ENCODE assay signal across 1 cellular context in the genomic region with DNA sequence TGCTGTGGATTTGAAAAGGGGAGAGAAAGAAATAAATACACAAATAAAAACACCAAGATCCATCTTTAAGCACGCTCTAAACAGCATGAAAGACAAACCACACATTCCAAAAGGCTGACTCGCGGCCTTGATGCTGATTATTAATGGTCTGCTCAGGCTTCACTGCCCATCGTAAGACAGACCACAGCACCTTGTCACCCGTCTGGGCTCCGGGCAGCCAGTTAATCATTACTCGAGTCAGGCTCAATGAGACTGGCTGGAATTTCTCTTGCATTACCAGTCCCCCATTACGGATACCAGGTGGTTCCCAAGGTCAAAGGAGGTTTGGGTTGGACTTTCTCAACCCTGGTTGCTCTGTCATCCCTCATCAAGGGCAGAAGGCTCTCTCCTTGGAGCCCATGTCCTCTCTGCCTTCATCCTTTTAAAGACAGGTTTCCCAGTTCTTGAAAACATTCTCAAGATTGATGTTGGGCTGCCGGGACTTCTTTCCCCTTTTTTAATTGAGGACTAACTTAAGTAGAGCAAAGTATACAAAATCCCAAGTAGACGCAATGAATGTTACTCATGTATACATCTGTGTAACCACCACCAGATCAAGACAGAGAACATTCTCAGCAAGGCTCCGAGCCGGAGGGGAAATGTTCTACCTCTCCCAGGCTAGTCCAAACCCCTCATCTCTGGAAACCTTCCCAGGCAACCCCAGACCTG.
A peak's percentile ranks its signal among the peaks of the same experiment; 100 is the strongest.
TF ChIP-seq lines count a peak whose summit lies in the region.

No MANE protein-coding gene starts in this region.

TF ChIP-seq in SK-N-SH treated with all-trans-retinoic acid at 6 μM for 48 hours, 23 proteins besides CTCF, POLR2A, EP300 and RAD21 (continued from another document):
- TF ChIP-seq SNAI2 (CRISPR knock-in tag; IDR thresholded peaks at IDR 0.05) (no peak), ISL1 (CRISPR knock-in tag; IDR thresholded peaks at IDR 0.05) (peak; percentile 76), ZFP30 (CRISPR knock-in tag; IDR thresholded peaks at IDR 0.05) (no peak), ZC3H10 (CRISPR knock-in tag; IDR thresholded peaks at IDR 0.05) (no peak), ZNF565 (CRISPR knock-in tag; conservative IDR thresholded peaks at IDR 0.05; ENCODE audit: low read depth) (no peak), OSR1 (CRISPR knock-in tag; IDR thresholded peaks at IDR 0.05) (no peak), BACH2 (CRISPR knock-in tag; IDR thresholded peaks at IDR 0.05; ENCODE audit: borderline replicate concordance) (no peak), ARNTL (CRISPR knock-in tag; IDR thresholded peaks at IDR 0.05; ENCODE audit: borderline replicate concordance, low read depth) (no peak), TOX (CRISPR knock-in tag; IDR thresholded peaks at IDR 0.05; ENCODE audit: borderline replicate concordance) (peak; percentile 73), PATZ1 (CRISPR knock-in tag; IDR thresholded peaks at IDR 0.05; ENCODE audit: borderline replicate concordance) (peak; percentile 32; the same call in 1 of the 2 replicates), ESRRG (CRISPR knock-in tag; IDR thresholded peaks at IDR 0.05) (no peak)
- TF ChIP-seq, protein P1, sequence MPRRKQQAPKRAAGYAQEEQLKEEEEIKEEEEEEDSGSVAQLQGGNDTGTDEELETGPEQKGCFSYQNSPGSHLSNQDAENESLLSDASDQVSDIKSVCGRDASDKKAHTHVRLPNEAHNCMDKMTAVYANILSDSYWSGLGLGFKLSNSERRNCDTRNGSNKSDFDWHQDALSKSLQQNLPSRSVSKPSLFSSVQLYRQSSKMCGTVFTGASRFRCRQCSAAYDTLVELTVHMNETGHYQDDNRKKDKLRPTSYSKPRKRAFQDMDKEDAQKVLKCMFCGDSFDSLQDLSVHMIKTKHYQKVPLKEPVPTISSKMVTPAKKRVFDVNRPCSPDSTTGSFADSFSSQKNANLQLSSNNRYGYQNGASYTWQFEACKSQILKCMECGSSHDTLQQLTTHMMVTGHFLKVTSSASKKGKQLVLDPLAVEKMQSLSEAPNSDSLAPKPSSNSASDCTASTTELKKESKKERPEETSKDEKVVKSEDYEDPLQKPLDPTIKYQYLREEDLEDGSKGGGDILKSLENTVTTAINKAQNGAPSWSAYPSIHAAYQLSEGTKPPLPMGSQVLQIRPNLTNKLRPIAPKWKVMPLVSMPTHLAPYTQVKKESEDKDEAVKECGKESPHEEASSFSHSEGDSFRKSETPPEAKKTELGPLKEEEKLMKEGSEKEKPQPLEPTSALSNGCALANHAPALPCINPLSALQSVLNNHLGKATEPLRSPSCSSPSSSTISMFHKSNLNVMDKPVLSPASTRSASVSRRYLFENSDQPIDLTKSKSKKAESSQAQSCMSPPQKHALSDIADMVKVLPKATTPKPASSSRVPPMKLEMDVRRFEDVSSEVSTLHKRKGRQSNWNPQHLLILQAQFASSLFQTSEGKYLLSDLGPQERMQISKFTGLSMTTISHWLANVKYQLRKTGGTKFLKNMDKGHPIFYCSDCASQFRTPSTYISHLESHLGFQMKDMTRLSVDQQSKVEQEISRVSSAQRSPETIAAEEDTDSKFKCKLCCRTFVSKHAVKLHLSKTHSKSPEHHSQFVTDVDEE (CRISPR knock-in tag; IDR thresholded peaks at IDR 0.05): peak; percentile 72; the same call in 1 of the 2 replicates
- TF ChIP-seq, protein P2, sequence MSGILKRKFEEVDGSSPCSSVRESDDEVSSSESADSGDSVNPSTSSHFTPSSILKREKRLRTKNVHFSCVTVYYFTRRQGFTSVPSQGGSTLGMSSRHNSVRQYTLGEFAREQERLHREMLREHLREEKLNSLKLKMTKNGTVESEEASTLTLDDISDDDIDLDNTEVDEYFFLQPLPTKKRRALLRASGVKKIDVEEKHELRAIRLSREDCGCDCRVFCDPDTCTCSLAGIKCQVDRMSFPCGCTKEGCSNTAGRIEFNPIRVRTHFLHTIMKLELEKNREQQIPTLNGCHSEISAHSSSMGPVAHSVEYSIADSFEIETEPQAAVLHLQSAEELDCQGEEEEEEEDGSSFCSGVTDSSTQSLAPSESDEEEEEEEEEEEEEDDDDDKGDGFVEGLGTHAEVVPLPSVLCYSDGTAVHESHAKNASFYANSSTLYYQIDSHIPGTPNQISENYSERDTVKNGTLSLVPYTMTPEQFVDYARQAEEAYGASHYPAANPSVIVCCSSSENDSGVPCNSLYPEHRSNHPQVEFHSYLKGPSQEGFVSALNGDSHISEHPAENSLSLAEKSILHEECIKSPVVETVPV (CRISPR knock-in tag; IDR thresholded peaks at IDR 0.05): no peak
